Comparison of ENCODE assay signal across 1 cellular context in genomic region chr16:89008796-89009195, GRCh38. TPM values are rescaled to one million over a fixed set of nuclear protein-coding genes. Genes with fewer than 3 reads are reported as not detected.
"Had no signal": no experiment of that assay in that cellular context is flagged by ENCODE, and none has a peak within 500 bp of the region (broad histone marks: within the 10 kb centered on the region; RNA-seq: fewer than 3 reads in every experiment).

No MANE protein-coding gene starts in this region.

RNA-seq across cellular contexts. Expression of gene CBFA2T3, which starts 31.8 kb away (rescaled TPM):
- total RNA-seq: smooth muscle cell had no signal
